In the genomic region with DNA sequence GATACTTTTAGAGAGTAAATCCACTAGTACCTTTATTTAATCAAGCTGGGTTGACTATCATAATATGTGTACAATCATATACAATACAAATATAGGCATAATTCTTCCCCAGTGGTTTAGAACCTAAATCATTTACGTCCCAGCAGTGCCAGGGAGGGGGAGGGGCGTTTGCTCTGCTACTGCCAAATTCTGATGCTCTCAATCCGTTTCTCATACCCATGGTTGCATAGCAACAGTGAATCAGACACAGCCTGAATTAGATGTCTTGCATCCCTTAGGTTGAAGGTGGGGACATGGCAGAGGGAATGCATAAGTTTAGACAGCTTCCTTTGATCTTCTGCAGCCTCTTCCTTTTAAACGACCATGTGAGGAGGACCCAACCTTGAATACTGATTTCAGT, we compare ENCODE assay signal across 14 cellular contexts.
DNase-seq lines count a peak whose midpoint lies in the region; ATAC-seq, FAIRE-seq and TF ChIP-seq lines count a peak whose summit lies in the region.
"Had no signal": no experiment of that assay in that cellular context is flagged by ENCODE, and none has a peak within 500 bp of the region (broad histone marks: within the 10 kb centered on the region; RNA-seq: fewer than 3 reads in every experiment).

No MANE protein-coding gene starts in this region.

- no peak for ATAC-seq in pancreas
- no peak for ATAC-seq in GM18907 (IDR thresholded peaks at IDR 0.05; ENCODE audit: unreplicated experiment)

- no peak overlapping the region for H3K4me2 ChIP-seq in neural cell (ENCODE audit: low read length)

- no peaks in the 10 kb centered on the region; the same call in 1 of the 2 replicates for H3K36me3 ChIP-seq in BE2C
- no peaks in the 10 kb centered on the region for H3K36me3 ChIP-seq in brain microvascular endothelial cell (replicated peaks)
- no peaks in the 10 kb centered on the region for H3K36me3 ChIP-seq in neural cell (ENCODE audit: insufficient read depth, low read length)
- H3K36me3 ChIP-seq in pancreas = no peaks in the 10 kb centered on the region
- H3K36me3 ChIP-seq: left ventricle myocardium inferior, ovary had no signal

- 6 to 7% methylated on average over 4 of the region's 4 CpGs for WGBS in pancreas, 2 donors

- H3K4me1 ChIP-seq in BE2C = peaks cover 8% of the 10 kb centered on the region
- no peaks in the 10 kb centered on the region for H3K4me1 ChIP-seq in pancreas
- H3K4me1 ChIP-seq: left ventricle myocardium inferior had no signal

- H2AFZ ChIP-seq in neural cell (ENCODE audit: low read depth, low read length) = no peak overlapping the region

- H3K9me2 ChIP-seq in neural cell (ENCODE audit: insufficient read depth, low read length) = no peaks in the 10 kb centered on the region

- TF ChIP-seq RAD21 in neural cell (conservative IDR thresholded peaks at IDR 0.05) = no peak

- H3K27me3 ChIP-seq in BE2C (no peaks in the 10 kb centered on the region), brain microvascular endothelial cell (replicated peaks) (no peaks in the 10 kb centered on the region), neural cell (ENCODE audit: insufficient read depth, low read depth, low read length) (no peaks in the 10 kb centered on the region), pancreas (peaks cover 0 to 4% (median 0%) of the 10 kb centered on the region in 4 donors)
- H3K27me3 ChIP-seq: ovary had no signal

- FAIRE-seq in pancreas (lab: Jason Lieb, UNC) = no peak

- no peaks in the 10 kb centered on the region for H3K79me2 ChIP-seq in neural cell (replicated peaks; ENCODE audit: insufficient read depth, low read length)

- no peak overlapping the region for H3K9ac ChIP-seq in neural cell (ENCODE audit: low read length)

- intact Hi-C loops in pancreas (cut with DNase I) = no loop called here

- H3K4me3 ChIP-seq in BE2C (ENCODE audit: low read depth, low read length) (no peak overlapping the region), brain microvascular endothelial cell (ENCODE audit: low read depth, low read length) (no peak overlapping the region), neural cell (ENCODE audit: low read length) (peak overlapping the region; percentile 5), pancreas (no peak overlapping the region)
- H3K4me3 ChIP-seq: left ventricle myocardium inferior, ovary had no signal

- no peaks in the 10 kb centered on the region for H3F3A ChIP-seq in neural cell (ENCODE audit: insufficient read depth, low read length, poor library complexity, severe bottlenecking)

- in situ Hi-C loops in brain microvascular endothelial cell (cut with HindIII; ENCODE audit: low pct_ligation_motif_present, low sequenced_read_pairs) = no loop called here

- DNase-seq in BE2C (peak; percentile 39), HT1080 (ENCODE audit: low read depth) (peak; percentile 29), brain microvascular endothelial cell (peak; percentile 8), pancreas (no peak), OCI-M1 (lab: John Stamatoyannopoulos, UW) (no peak)
- DNase-seq in activated CD4-positive, alpha-beta T cell treated with anti-CD3 and anti-CD28 coated beads, Interleukin-2, amount 50 U/mL, for 4 hours = no peak
- DNase-seq: activated CD8-positive, alpha-beta memory T cell treated with anti-CD3 and anti-CD28 coated beads for 24 hours; activated naive CD4-positive, alpha-beta T cell treated with anti-CD3 and anti-CD28 coated beads, Interleukin-2, amount 10 ng/mL, durations not matched to agents 7 days and 5 days; left ventricle myocardium inferior; NCI-H1694 treated with DMSO at 0.1 percent for 48 hours; T1000 had no signal

- H3K27ac ChIP-seq in brain microvascular endothelial cell (no peak overlapping the region), neural cell (ENCODE audit: low read length) (no peak overlapping the region), pancreas (no peak overlapping the region)
- H3K27ac ChIP-seq: left ventricle myocardium inferior, ovary had no signal

- TF ChIP-seq CTCF in BE2C (IDR thresholded peaks at IDR 0.05; ENCODE audit: low read depth, low read length) = no peak
- TF ChIP-seq CTCF in brain microvascular endothelial cell (IDR thresholded peaks at IDR 0.05; ENCODE audit: low read depth, low read length, missing control alignments) = no peak
- TF ChIP-seq CTCF in neural cell (IDR thresholded peaks at IDR 0.05; ENCODE audit: poor library complexity, severe bottlenecking) = no peak
- no peak for TF ChIP-seq CTCF in pancreas (IDR thresholded peaks at IDR 0.05)

- no peaks in the 10 kb centered on the region for H4K20me1 ChIP-seq in neural cell (ENCODE audit: insufficient read depth)

- H3K9me3 ChIP-seq in BE2C = no peaks in the 10 kb centered on the region
- H3K9me3 ChIP-seq in neural cell (ENCODE audit: low read length) = no peaks in the 10 kb centered on the region
- no peaks in the 10 kb centered on the region for H3K9me3 ChIP-seq in pancreas
- H3K9me3 ChIP-seq: left ventricle myocardium inferior, ovary had no signal

- peak; percentile 10 for TF ChIP-seq EP300 in neural cell (conservative IDR thresholded peaks at IDR 0.05; ENCODE audit: poor library complexity, severe bottlenecking)

TF ChIP-seq in neural cell, 6 proteins besides CTCF, POLR2A, EP300 and RAD21:
- TF ChIP-seq, protein P1, sequence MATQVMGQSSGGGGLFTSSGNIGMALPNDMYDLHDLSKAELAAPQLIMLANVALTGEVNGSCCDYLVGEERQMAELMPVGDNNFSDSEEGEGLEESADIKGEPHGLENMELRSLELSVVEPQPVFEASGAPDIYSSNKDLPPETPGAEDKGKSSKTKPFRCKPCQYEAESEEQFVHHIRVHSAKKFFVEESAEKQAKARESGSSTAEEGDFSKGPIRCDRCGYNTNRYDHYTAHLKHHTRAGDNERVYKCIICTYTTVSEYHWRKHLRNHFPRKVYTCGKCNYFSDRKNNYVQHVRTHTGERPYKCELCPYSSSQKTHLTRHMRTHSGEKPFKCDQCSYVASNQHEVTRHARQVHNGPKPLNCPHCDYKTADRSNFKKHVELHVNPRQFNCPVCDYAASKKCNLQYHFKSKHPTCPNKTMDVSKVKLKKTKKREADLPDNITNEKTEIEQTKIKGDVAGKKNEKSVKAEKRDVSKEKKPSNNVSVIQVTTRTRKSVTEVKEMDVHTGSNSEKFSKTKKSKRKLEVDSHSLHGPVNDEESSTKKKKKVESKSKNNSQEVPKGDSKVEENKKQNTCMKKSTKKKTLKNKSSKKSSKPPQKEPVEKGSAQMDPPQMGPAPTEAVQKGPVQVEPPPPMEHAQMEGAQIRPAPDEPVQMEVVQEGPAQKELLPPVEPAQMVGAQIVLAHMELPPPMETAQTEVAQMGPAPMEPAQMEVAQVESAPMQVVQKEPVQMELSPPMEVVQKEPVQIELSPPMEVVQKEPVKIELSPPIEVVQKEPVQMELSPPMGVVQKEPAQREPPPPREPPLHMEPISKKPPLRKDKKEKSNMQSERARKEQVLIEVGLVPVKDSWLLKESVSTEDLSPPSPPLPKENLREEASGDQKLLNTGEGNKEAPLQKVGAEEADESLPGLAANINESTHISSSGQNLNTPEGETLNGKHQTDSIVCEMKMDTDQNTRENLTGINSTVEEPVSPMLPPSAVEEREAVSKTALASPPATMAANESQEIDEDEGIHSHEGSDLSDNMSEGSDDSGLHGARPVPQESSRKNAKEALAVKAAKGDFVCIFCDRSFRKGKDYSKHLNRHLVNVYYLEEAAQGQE (IDR thresholded peaks at IDR 0.05; ENCODE audit: borderline replicate concordance) = no peak
- no peak for TF ChIP-seq TAF1 (IDR thresholded peaks at IDR 0.05; ENCODE audit: low read depth)
- TF ChIP-seq EZH2 (IDR thresholded peaks at IDR 0.05; ENCODE audit: borderline replicate concordance, insufficient read depth, low read length, poor library complexity, severe bottlenecking) = no peak
- TF ChIP-seq MXI1 (conservative IDR thresholded peaks at IDR 0.05; ENCODE audit: poor library complexity, severe bottlenecking) = no peak
- no peak for TF ChIP-seq SMC3 (conservative IDR thresholded peaks at IDR 0.05; ENCODE audit: poor library complexity)
- no peak for TF ChIP-seq POLR2AphosphoS5 (IDR thresholded peaks at IDR 0.05)
TF ChIP-seq in neural cell: peak in this region for 0.

Comparison
In these comparisons a context has a peak if more than half of its experiments do, and no peak if none do; other contexts are left out.
1. DNase-seq: peak in BE2C (single experiment), HT1080 (single experiment) and brain microvascular endothelial cell (single experiment); none in pancreas (0 of 6), OCI-M1 (single experiment) and activated CD4-positive, alpha-beta T cell treated with anti-CD3 and anti-CD28 coated beads, Interleukin-2, amount 50 U/mL, for 4 hours (0 of 2).